Comparison of ENCODE assay signal across 1 cellular context in genomic region chr20:62861732-62862336, GRCh38.
A peak's percentile ranks its signal among the peaks of the same experiment; 100 is the strongest.
TF ChIP-seq lines count a peak whose summit lies in the region.

TCFL5 (minus strand) TSS chr20:62861822; CDS start chr20:62861670, 152 bp downstream.

TF ChIP-seq in GM12878, 131 proteins besides CTCF, POLR2A, EP300 and RAD21 (continued from another document):
- TF ChIP-seq GATAD2B (conservative IDR thresholded peaks at IDR 0.05; ENCODE audit: low read depth) (0 out of 2 replicates have a peak, but pooled peaks have one; percentile 55), BHLHE40 (IDR thresholded peaks at IDR 0.05; ENCODE audit: borderline replicate concordance in 1 of 2, low read depth in 2 of 2, low read length in 1 of 2) (peak; percentile 96 to 99), NRF1 (conservative IDR thresholded peaks at IDR 0.05; ENCODE audit: low read depth, low read length) (peak; percentile 24; the same call in 1 of the 2 replicates), CREB1 (IDR thresholded peaks at IDR 0.05; ENCODE audit: low read depth) (0 out of 2 replicates have a peak, but pooled peaks have one; percentile 36), MAX (IDR thresholded peaks at IDR 0.05; ENCODE audit: low read depth, low read length) (peak; percentile 77), LARP7 (IDR thresholded peaks at IDR 0.05) (0 out of 2 replicates have a peak, but pooled peaks have one; percentile 18), YBX1 (IDR thresholded peaks at IDR 0.05) (no peak), IKZF1 (conservative IDR thresholded peaks at IDR 0.05) (peak; percentile 18; the same call in 1 of the 2 replicates), IKZF2 (IDR thresholded peaks at IDR 0.05) (peak in 1 of 2 experiments; percentile 17; a peak in 1 of 4 replicates), MEF2B (IDR thresholded peaks at IDR 0.05; ENCODE audit: partially characterized antibody, poor library complexity, severe bottlenecking) (peak; percentile 74)
- TF ChIP-seq, protein P1, sequence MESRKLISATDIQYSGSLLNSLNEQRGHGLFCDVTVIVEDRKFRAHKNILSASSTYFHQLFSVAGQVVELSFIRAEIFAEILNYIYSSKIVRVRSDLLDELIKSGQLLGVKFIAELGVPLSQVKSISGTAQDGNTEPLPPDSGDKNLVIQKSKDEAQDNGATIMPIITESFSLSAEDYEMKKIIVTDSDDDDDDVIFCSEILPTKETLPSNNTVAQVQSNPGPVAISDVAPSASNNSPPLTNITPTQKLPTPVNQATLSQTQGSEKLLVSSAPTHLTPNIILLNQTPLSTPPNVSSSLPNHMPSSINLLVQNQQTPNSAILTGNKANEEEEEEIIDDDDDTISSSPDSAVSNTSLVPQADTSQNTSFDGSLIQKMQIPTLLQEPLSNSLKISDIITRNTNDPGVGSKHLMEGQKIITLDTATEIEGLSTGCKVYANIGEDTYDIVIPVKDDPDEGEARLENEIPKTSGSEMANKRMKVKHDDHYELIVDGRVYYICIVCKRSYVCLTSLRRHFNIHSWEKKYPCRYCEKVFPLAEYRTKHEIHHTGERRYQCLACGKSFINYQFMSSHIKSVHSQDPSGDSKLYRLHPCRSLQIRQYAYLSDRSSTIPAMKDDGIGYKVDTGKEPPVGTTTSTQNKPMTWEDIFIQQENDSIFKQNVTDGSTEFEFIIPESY (IDR thresholded peaks at IDR 0.05) = peak; percentile 60; the same call in 1 of the 2 replicates
- TF ChIP-seq, protein P2, sequence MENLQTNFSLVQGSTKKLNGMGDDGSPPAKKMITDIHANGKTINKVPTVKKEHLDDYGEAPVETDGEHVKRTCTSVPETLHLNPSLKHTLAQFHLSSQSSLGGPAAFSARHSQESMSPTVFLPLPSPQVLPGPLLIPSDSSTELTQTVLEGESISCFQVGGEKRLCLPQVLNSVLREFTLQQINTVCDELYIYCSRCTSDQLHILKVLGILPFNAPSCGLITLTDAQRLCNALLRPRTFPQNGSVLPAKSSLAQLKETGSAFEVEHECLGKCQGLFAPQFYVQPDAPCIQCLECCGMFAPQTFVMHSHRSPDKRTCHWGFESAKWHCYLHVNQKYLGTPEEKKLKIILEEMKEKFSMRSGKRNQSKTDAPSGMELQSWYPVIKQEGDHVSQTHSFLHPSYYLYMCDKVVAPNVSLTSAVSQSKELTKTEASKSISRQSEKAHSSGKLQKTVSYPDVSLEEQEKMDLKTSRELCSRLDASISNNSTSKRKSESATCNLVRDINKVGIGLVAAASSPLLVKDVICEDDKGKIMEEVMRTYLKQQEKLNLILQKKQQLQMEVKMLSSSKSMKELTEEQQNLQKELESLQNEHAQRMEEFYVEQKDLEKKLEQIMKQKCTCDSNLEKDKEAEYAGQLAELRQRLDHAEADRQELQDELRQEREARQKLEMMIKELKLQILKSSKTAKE (IDR thresholded peaks at IDR 0.05; ENCODE audit: low read depth, poor library complexity, severe bottlenecking) = no peak
